2 cellular contexts compared by ENCODE assay signal in the genomic region with DNA sequence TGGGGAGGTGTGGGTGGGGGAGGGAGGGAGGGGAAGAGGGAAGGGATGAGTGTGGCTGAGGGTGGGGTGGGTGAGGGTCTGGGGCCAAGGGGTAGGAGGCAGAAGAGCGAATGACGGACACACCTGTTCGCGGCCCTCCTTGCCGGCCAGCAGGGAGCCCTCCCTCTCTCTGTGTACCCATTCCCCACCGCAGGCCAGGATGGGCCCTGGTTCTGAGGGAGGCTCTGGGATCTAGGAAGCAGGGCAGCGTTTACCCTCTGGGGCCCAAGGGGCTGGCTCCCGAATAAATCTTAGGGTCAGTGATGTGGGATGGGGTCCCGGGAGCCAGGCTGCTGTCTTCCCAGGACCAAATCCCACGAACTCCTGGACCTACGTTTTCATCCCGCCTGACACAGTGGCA.
TF ChIP-seq lines count a peak whose summit lies in the region.

No MANE protein-coding gene starts in this region.

TF ChIP-seq in GM23338, 12 proteins besides CTCF, POLR2A, EP300 and RAD21 (continues in another document):
- TF ChIP-seq ZNF331 (CRISPR knock-in tag; IDR thresholded peaks at IDR 0.05; ENCODE audit: low read depth) (no peak), JUNB (IDR thresholded peaks at IDR 0.05; ENCODE audit: unreplicated experiment) (no peak), NANOG (IDR thresholded peaks at IDR 0.05; ENCODE audit: borderline replicate concordance) (no peak), STAT1 (IDR thresholded peaks at IDR 0.05; ENCODE audit: unreplicated experiment) (no peak), CREB1 (CRISPR knock-in tag; IDR thresholded peaks at IDR 0.05; ENCODE audit: low read depth) (no peak), EZH2 (IDR thresholded peaks at IDR 0.05; ENCODE audit: low read depth, unreplicated experiment) (no peak), ZNF114 (CRISPR knock-in tag; IDR thresholded peaks at IDR 0.05) (no peak)
- TF ChIP-seq, protein P1, sequence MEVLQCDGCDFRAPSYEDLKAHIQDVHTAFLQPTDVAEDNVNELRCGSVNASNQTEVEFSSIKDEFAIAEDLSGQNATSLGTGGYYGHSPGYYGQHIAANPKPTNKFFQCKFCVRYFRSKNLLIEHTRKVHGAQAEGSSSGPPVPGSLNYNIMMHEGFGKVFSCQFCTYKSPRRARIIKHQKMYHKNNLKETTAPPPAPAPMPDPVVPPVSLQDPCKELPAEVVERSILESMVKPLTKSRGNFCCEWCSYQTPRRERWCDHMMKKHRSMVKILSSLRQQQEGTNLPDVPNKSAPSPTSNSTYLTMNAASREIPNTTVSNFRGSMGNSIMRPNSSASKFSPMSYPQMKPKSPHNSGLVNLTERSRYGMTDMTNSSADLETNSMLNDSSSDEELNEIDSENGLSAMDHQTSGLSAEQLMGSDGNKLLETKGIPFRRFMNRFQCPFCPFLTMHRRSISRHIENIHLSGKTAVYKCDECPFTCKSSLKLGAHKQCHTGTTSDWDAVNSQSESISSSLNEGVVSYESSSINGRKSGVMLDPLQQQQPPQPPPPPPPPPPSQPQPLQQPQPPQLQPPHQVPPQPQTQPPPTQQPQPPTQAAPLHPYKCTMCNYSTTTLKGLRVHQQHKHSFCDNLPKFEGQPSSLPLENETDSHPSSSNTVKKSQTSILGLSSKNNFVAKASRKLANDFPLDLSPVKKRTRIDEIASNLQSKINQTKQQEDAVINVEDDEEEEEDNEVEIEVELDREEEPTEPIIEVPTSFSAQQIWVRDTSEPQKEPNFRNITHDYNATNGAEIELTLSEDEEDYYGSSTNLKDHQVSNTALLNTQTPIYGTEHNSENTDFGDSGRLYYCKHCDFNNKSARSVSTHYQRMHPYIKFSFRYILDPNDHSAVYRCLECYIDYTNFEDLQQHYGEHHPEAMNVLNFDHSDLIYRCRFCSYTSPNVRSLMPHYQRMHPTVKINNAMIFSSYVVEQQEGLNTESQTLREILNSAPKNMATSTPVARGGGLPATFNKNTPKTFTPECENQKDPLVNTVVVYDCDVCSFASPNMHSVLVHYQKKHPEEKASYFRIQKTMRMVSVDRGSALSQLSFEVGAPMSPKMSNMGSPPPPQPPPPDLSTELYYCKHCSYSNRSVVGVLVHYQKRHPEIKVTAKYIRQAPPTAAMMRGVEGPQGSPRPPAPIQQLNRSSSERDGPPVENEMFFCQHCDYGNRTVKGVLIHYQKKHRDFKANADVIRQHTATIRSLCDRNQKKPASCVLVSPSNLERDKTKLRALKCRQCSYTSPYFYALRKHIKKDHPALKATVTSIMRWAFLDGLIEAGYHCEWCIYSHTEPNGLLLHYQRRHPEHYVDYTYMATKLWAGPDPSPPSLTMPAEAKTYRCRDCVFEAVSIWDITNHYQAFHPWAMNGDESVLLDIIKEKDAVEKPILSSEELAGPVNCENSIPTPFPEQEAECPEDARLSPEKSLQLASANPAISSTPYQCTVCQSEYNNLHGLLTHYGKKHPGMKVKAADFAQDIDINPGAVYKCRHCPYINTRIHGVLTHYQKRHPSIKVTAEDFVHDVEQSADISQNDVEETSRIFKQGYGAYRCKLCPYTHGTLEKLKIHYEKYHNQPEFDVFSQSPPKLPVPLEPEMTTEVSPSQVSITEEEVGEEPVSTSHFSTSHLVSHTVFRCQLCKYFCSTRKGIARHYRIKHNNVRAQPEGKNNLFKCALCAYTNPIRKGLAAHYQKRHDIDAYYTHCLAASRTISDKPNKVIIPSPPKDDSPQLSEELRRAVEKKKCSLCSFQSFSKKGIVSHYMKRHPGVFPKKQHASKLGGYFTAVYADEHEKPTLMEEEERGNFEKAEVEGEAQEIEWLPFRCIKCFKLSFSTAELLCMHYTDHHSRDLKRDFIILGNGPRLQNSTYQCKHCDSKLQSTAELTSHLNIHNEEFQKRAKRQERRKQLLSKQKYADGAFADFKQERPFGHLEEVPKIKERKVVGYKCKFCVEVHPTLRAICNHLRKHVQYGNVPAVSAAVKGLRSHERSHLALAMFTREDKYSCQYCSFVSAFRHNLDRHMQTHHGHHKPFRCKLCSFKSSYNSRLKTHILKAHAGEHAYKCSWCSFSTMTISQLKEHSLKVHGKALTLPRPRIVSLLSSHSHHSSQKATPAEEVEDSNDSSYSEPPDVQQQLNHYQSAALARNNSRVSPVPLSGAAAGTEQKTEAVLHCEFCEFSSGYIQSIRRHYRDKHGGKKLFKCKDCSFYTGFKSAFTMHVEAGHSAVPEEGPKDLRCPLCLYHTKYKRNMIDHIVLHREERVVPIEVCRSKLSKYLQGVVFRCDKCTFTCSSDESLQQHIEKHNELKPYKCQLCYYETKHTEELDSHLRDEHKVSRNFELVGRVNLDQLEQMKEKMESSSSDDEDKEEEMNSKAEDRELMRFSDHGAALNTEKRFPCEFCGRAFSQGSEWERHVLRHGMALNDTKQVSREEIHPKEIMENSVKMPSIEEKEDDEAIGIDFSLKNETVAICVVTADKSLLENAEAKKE (CRISPR knock-in tag; IDR thresholded peaks at IDR 0.05): no peak
- TF ChIP-seq, protein P2, sequence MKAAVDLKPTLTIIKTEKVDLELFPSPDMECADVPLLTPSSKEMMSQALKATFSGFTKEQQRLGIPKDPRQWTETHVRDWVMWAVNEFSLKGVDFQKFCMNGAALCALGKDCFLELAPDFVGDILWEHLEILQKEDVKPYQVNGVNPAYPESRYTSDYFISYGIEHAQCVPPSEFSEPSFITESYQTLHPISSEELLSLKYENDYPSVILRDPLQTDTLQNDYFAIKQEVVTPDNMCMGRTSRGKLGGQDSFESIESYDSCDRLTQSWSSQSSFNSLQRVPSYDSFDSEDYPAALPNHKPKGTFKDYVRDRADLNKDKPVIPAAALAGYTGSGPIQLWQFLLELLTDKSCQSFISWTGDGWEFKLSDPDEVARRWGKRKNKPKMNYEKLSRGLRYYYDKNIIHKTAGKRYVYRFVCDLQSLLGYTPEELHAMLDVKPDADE (IDR thresholded peaks at IDR 0.05): no peak
- TF ChIP-seq, protein P3, sequence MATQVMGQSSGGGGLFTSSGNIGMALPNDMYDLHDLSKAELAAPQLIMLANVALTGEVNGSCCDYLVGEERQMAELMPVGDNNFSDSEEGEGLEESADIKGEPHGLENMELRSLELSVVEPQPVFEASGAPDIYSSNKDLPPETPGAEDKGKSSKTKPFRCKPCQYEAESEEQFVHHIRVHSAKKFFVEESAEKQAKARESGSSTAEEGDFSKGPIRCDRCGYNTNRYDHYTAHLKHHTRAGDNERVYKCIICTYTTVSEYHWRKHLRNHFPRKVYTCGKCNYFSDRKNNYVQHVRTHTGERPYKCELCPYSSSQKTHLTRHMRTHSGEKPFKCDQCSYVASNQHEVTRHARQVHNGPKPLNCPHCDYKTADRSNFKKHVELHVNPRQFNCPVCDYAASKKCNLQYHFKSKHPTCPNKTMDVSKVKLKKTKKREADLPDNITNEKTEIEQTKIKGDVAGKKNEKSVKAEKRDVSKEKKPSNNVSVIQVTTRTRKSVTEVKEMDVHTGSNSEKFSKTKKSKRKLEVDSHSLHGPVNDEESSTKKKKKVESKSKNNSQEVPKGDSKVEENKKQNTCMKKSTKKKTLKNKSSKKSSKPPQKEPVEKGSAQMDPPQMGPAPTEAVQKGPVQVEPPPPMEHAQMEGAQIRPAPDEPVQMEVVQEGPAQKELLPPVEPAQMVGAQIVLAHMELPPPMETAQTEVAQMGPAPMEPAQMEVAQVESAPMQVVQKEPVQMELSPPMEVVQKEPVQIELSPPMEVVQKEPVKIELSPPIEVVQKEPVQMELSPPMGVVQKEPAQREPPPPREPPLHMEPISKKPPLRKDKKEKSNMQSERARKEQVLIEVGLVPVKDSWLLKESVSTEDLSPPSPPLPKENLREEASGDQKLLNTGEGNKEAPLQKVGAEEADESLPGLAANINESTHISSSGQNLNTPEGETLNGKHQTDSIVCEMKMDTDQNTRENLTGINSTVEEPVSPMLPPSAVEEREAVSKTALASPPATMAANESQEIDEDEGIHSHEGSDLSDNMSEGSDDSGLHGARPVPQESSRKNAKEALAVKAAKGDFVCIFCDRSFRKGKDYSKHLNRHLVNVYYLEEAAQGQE (IDR thresholded peaks at IDR 0.05; ENCODE audit: unreplicated experiment): no peak

TF ChIP-seq in endothelial cell of umbilical vein, 7 proteins besides CTCF, POLR2A, EP300 and RAD21:
- no peak for TF ChIP-seq GATA2 (IDR thresholded peaks at IDR 0.05; ENCODE audit: insufficient read depth, insufficient read length, low read depth, low read length)
- TF ChIP-seq EZH2 (IDR thresholded peaks at IDR 0.05; ENCODE audit: borderline replicate concordance, low read depth, low read length, severe bottlenecking): peak; percentile 20
- TF ChIP-seq, protein P4, sequence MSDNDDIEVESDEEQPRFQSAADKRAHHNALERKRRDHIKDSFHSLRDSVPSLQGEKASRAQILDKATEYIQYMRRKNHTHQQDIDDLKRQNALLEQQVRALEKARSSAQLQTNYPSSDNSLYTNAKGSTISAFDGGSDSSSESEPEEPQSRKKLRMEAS (IDR thresholded peaks at IDR 0.05; ENCODE audit: insufficient read depth, insufficient read length): no peak
- TF ChIP-seq POLR2AphosphoS5 (IDR thresholded peaks at IDR 0.05; ENCODE audit: insufficient read depth, low read depth, low read length): no peak
- no peak for TF ChIP-seq FOS (IDR thresholded peaks at IDR 0.05; ENCODE audit: borderline replicate concordance, insufficient read depth, low read length)
